In the genomic region with DNA sequence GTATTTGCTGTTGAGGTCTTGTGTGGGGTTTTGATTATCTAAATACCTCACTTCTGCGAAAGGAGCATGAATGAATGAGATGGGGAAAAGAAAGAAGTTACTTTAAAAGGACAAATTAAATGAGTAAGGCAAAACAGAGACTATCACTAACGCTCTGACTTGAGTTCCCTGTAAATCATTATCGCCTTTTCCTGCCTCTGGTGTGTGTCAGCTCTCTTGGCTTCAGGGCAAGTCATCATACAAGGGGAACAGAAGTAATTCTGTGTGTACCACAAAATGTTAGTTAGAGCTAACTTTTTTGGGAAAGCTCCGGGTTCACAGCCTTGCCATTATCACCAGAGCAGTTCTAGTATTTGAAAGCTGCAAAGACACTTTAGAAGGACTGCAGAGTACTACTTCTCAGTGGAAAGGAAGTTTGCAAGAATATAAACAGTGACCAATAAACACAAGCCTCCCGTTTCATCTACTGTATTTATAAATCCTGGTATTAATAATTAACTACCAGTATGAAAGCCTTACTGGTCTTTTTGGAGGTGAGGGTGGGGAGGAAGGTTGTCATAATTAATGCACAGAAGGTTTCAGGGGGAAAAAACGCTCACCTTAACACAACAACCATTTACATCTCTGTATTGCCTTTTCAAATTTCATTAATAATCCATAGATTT, we compare ENCODE assay signal across 12 cellular contexts. TPM values are rescaled to one million over a fixed set of nuclear protein-coding genes. Genes with fewer than 3 reads are reported as not detected.
DNase-seq lines count a peak whose midpoint lies in the region; ATAC-seq and TF ChIP-seq lines count a peak whose summit lies in the region.
"Had no signal": no experiment of that assay in that cellular context is flagged by ENCODE, and none has a peak within 500 bp of the region (broad histone marks: within the 10 kb centered on the region; RNA-seq: fewer than 3 reads in every experiment).

No MANE protein-coding gene starts in this region.

- DNase-seq in NOMO-1 treated with DMSO at 0.1 percent for 48 hours (lab: John Stamatoyannopoulos, UW; ENCODE audit: unreplicated experiment) (peak; percentile 0), NOMO-1 (lab: John Stamatoyannopoulos, UW; ENCODE audit: unreplicated experiment in 2 of 2) (no peak), neural crest cell (ENCODE audit: low read depth, low spot score) (no peak), NCI-H146 treated with DMSO at 0.1 percent for 48 hours (lab: John Stamatoyannopoulos, UW; ENCODE audit: unreplicated experiment) (no peak), NCI-H524 treated with DMSO at 0.1 percent for 48 hours (lab: John Stamatoyannopoulos, UW) (no peak)
- no peak for DNase-seq in central memory CD8-positive, alpha-beta T cell (ENCODE audit: low spot score in 2 of 2)
- DNase-seq: activated gamma-delta T cell treated with Interleukin-2 at 50 U/mL for 16 hours, foreskin keratinocyte, MV-4-11 had no signal

- H2AFZ ChIP-seq in KMS-11 (ENCODE audit: low read depth), result no peak overlapping the region

- H3K4me1 ChIP-seq in KMS-11 (ENCODE audit: low read depth, poor library complexity, severe bottlenecking), result peaks cover 9% of the 10 kb centered on the region
- H3K4me1 ChIP-seq: foreskin keratinocyte had no signal

- H4K20me1 ChIP-seq in KMS-11 (ENCODE audit: insufficient read depth), result no peaks in the 10 kb centered on the region

- no peak for ATAC-seq in central memory CD8-positive, alpha-beta T cell (replicated peaks; ENCODE audit: extremely low read depth, poor library complexity, severe bottlenecking)
- ATAC-seq in GM19397 (IDR thresholded peaks at IDR 0.05; ENCODE audit: unreplicated experiment), result no peak

- no peaks in the 10 kb centered on the region for H3K27me3 Mint-ChIP-seq in central memory CD8-positive, alpha-beta T cell
- no peaks in the 10 kb centered on the region for H3K27me3 Mint-ChIP-seq in neural crest cell (ENCODE audit: low read depth)

- no peaks in the 10 kb centered on the region for H3K36me3 ChIP-seq in KMS-11 (ENCODE audit: insufficient read depth)
- H3K36me3 ChIP-seq: right atrium auricular region had no signal

- peak overlapping the region; percentile 98 for H3K4me3 Mint-ChIP-seq in central memory CD8-positive, alpha-beta T cell
- H3K4me3 Mint-ChIP-seq in neural crest cell, result peak overlapping the region; percentile 93

- H3K4me1 Mint-ChIP-seq in central memory CD8-positive, alpha-beta T cell, result peaks cover 28% of the 10 kb centered on the region
- peaks cover 29% of the 10 kb centered on the region for H3K4me1 Mint-ChIP-seq in neural crest cell

- H3K27me3 ChIP-seq in KMS-11 (ENCODE audit: insufficient read depth, low read depth), result no peaks in the 10 kb centered on the region
- H3K27me3 ChIP-seq: foreskin keratinocyte, right atrium auricular region had no signal

- no peaks in the 10 kb centered on the region for H3K9me3 Mint-ChIP-seq in central memory CD8-positive, alpha-beta T cell
- H3K9me3 Mint-ChIP-seq in neural crest cell, result no peaks in the 10 kb centered on the region

- H3K27ac ChIP-seq in KMS-11, result no peak overlapping the region
- H3K27ac ChIP-seq: foreskin keratinocyte had no signal

- no peak for TF ChIP-seq CTCF in KMS-11 (conservative IDR thresholded peaks at IDR 0.05; ENCODE audit: low read depth, low read length)
- no peak for TF ChIP-seq CTCF in neural crest cell (conservative IDR thresholded peaks at IDR 0.05)

- H3K79me2 ChIP-seq in KMS-11 (ENCODE audit: insufficient read depth, low read depth), result peaks cover 23% of the 10 kb centered on the region; the same call in 1 of the 2 replicates

- H3K4me3 ChIP-seq in KMS-11 (IDR thresholded peaks at IDR 0.05; ENCODE audit: insufficient read depth, low read depth, low read length), result no peak overlapping the region

- peaks cover 12% of the 10 kb centered on the region for H3K36me3 Mint-ChIP-seq in central memory CD8-positive, alpha-beta T cell (ENCODE audit: insufficient read depth)
- no peaks in the 10 kb centered on the region for H3K36me3 Mint-ChIP-seq in neural crest cell (ENCODE audit: low read depth)

- H3K4me2 ChIP-seq in KMS-11, result peak overlapping the region; percentile 68; the same call in 1 of the 2 replicates

- H3K9ac ChIP-seq in KMS-11, result no peak overlapping the region

- H3K27ac Mint-ChIP-seq in central memory CD8-positive, alpha-beta T cell (ENCODE audit: low read depth), result no peak overlapping the region
- H3K27ac Mint-ChIP-seq in neural crest cell (ENCODE audit: unreplicated experiment), result no peak overlapping the region

RNA-seq across cellular contexts. Expression of a gene that starts 1.2 kb away (rescaled TPM):
- 7.5 and 8.0 TPM in 2 replicates for total RNA-seq in neural crest cell

RNA-seq across cellular contexts. Expression of a gene that starts 1.5 kb away (rescaled TPM):
- total RNA-seq in neural crest cell, result 12.9 and 14.1 TPM in 2 replicates

RNA-seq across cellular contexts. Expression of a gene that starts 31.4 kb away (rescaled TPM):
- 23.6 and 23.7 TPM in 2 replicates for total RNA-seq in neural crest cell

RNA-seq across cellular contexts. Expression of a gene that starts 42.1 kb away (rescaled TPM):
- total RNA-seq in neural crest cell, result 50.6 and 58.9 TPM in 2 replicates
